Comparison of ENCODE assay signal across 16 cellular contexts in genomic region chr1:20962576-20963258, GRCh38.
"Had no signal": no experiment of that assay in that cellular context is flagged by ENCODE, and none has a peak within 500 bp of the region (broad histone marks: within the 10 kb centered on the region; RNA-seq: fewer than 3 reads in every experiment).

No MANE protein-coding gene starts in this region.

- H3K27me3 ChIP-seq: left lung, neural progenitor cell, sigmoid colon had no signal

- H3K36me3 ChIP-seq: neural progenitor cell, sigmoid colon had no signal

- H3K27ac ChIP-seq: left lung, neural progenitor cell, sigmoid colon had no signal

- H3K9me3 Mint-ChIP-seq: activated naive CD4-positive, alpha-beta T cell treated with anti-CD3 and anti-CD28 coated beads, Interleukin-2, amount 10 ng/mL, durations not matched to agents 7 days and 5 days; activated T-helper 2 cell treated with anti-CD3 and anti-CD28 coated beads, Interferon-gamma antibody, Interleukin-2, Interleukin-4, amounts not matched to agents 10 μg/mL and 5 μg/mL and 100 μg/mL, durations not matched to agents 14 hours and 24 hours and 36 hours; neural progenitor cell had no signal

- DNase-seq: activated CD4-positive, alpha-beta T cell treated with anti-CD3 and anti-CD28 coated beads, Interleukin-2, amount 50 U/mL, for 1 hour; activated naive CD4-positive, alpha-beta T cell treated with anti-CD3 and anti-CD28 coated beads, Interleukin-2, amount 10 ng/mL, durations not matched to agents 7 days and 5 days; activated T-cell treated with anti-CD3 and anti-CD28 coated beads for 4 hours; central memory CD4-positive, alpha-beta T cell; cortex of kidney; effector CD8-positive, alpha-beta T cell; head of caudate nucleus; islet precursor cell; left lung; posterior cingulate gyrus; sigmoid colon; stimulated activated CD4-positive, alpha-beta T cell treated with anti-CD3 and anti-CD28 coated beads, Interleukin-4, amount 100 ng/mL, for 1 hour; stimulated activated CD8-positive, alpha-beta memory T cell treated with anti-CD3 and anti-CD28 coated beads, Interleukin-4, amount 100 ng/mL, for 48 hours; stimulated activated naive CD8-positive, alpha-beta T cell treated with anti-CD3 and anti-CD28 coated beads, Interleukin-15, Interleukin-2, amounts not matched to agents 100 U/mL and 50 U/mL, for 24 hours had no signal

- H3K9ac ChIP-seq: neural progenitor cell had no signal

- H3K4me2 ChIP-seq: neural progenitor cell had no signal

- H3K4me3 ChIP-seq: left lung, neural progenitor cell, sigmoid colon had no signal

- H3K4me1 ChIP-seq: sigmoid colon had no signal

- ATAC-seq: left lung; stimulated activated naive CD8-positive, alpha-beta T cell treated with anti-CD3 and anti-CD28 coated beads, Interleukin-15, Interleukin-2, amounts not matched to agents 100 U/mL and 50 U/mL, for 24 hours had no signal

- H3K4me3 Mint-ChIP-seq: activated naive CD4-positive, alpha-beta T cell treated with anti-CD3 and anti-CD28 coated beads, Interleukin-2, amount 10 ng/mL, durations not matched to agents 7 days and 5 days; neural progenitor cell had no signal

- H3K4me1 Mint-ChIP-seq: neural progenitor cell had no signal

- H3K27me3 Mint-ChIP-seq: activated naive CD4-positive, alpha-beta T cell treated with anti-CD3 and anti-CD28 coated beads, Interleukin-2, amount 10 ng/mL, durations not matched to agents 7 days and 5 days had no signal

- H2AFZ ChIP-seq: neural progenitor cell had no signal

- H3K27ac Mint-ChIP-seq: activated naive CD4-positive, alpha-beta T cell treated with anti-CD3 and anti-CD28 coated beads, Interleukin-2, amount 10 ng/mL, durations not matched to agents 7 days and 5 days; activated T-helper 2 cell treated with anti-CD3 and anti-CD28 coated beads, Interferon-gamma antibody, Interleukin-2, Interleukin-4, amounts not matched to agents 10 μg/mL and 5 μg/mL and 100 μg/mL, durations not matched to agents 14 hours and 24 hours and 36 hours; neural progenitor cell had no signal

- H3K9me3 ChIP-seq: left lung, sigmoid colon had no signal
